ENCODE assay signal across 10 cellular contexts in genomic region chr9:33197753-33198152, GRCh38. TPM values are rescaled to one million over a fixed set of nuclear protein-coding genes. Genes with fewer than 3 reads are reported as not detected.
"Had no signal": no experiment of that assay in that cellular context is flagged by ENCODE, and none has a peak within 500 bp of the region (broad histone marks: within the 10 kb centered on the region; RNA-seq: fewer than 3 reads in every experiment).

No MANE protein-coding gene starts in this region.

RNA-seq across cellular contexts. Expression of gene SPINK4, which starts 42.2 kb away (rescaled TPM):
- total RNA-seq: activated CD8-positive, alpha-beta memory T cell treated with anti-CD3 and anti-CD28 coated beads for 36 hours; activated naive CD8-positive, alpha-beta T cell treated with anti-CD3 and anti-CD28 coated beads for 36 hours; activated T-helper 1 cell treated with anti-CD3 and anti-CD28 coated beads, Interleukin-12 subunit alpha, Interleukin-12 subunit beta, Interleukin-2, Interleukin-4 antibody, amounts not matched to agents 30 ng/mL and 10 ng/mL and 1 ng/mL, durations not matched to agents 14 hours and 24 hours and 36 hours; cerebellum; dermis blood vessel endothelial cell; fibroblast of villous mesenchyme; lower leg skin; mesothelial cell of epicardium; myocyte; temporal lobe had no signal
